ENCODE assay signal across 21 cellular contexts in genomic region chr10:59513558-59513957, GRCh38.
A peak's percentile ranks its signal among the peaks of the same experiment; 100 is the strongest.
DNase-seq lines count a peak whose midpoint lies in the region; ATAC-seq, FAIRE-seq and TF ChIP-seq lines count a peak whose summit lies in the region.
"Had no signal": no experiment of that assay in that cellular context is flagged by ENCODE, and none has a peak within 500 bp of the region (broad histone marks: within the 10 kb centered on the region; RNA-seq: fewer than 3 reads in every experiment).

No MANE protein-coding gene starts in this region.

- H3K9ac ChIP-seq in IMR-90 (ENCODE audit: low read depth, low read length) (no peak overlapping the region), astrocyte (ENCODE audit: low read length) (no peak overlapping the region)

- CTCF ChIA-PET in IMR-90 (lab: Yijun Ruan, JAX), result no interaction called here

- no peak overlapping the region for H3K18ac ChIP-seq in IMR-90 (ENCODE audit: low read depth, low read length)

- DNase-seq in IMR-90 (peak; percentile 29), astrocyte (ENCODE audit: low read depth) (peak; percentile 75), fibroblast of pulmonary artery (ENCODE audit: low read depth) (peak; percentile 36), stromal cell of bone marrow (ENCODE audit: low read depth) (peak; percentile 12), transverse colon (no peak), NCI-H2227 (lab: John Stamatoyannopoulos, UW; ENCODE audit: unreplicated experiment) (no peak), NCI-H446 treated with DMSO at 0.1 percent for 48 hours (lab: John Stamatoyannopoulos, UW) (no peak), NCI-H2171 treated with DMSO at 0.1 percent for 48 hours (lab: John Stamatoyannopoulos, UW) (no peak)
- DNase-seq: DMS 273 treated with DMSO at 0.1 percent for 48 hours, DND-41, NCI-H1105 treated with DMSO at 0.1 percent for 48 hours, NCI-H1694, NCI-H2107, NCI-H226, NCI-H526, SW 1271 had no signal

- BruUV-seq in IMR-90 (replicated peaks; lab: Mats Ljungman, UMichigan), result no TSS peak

- POLR2A ChIA-PET in IMR-90 (lab: Charles Lee; ENCODE audit: unreplicated experiment), result no interaction called here

- TF ChIP-seq EP300 in transverse colon (IDR thresholded peaks at IDR 0.05; ENCODE audit: low read depth), result no peak

- no peaks in the 10 kb centered on the region for H3K9me3 Mint-ChIP-seq in astrocyte (ENCODE audit: unreplicated experiment)

- no peak overlapping the region for H2BK5ac ChIP-seq in IMR-90 (ENCODE audit: low read depth, low read length, poor library complexity, severe bottlenecking)

- no peak overlapping the region for H3K56ac ChIP-seq in IMR-90 (ENCODE audit: extremely low read depth, insufficient read depth, low read length)

- H3K9me1 ChIP-seq in IMR-90 (ENCODE audit: insufficient read depth, low read length), result no peaks in the 10 kb centered on the region

- no peak overlapping the region for H4K5ac ChIP-seq in IMR-90 (ENCODE audit: low read depth, low read length)

- H3K27me3 Mint-ChIP-seq in astrocyte (ENCODE audit: low read depth, unreplicated experiment), result no peaks in the 10 kb centered on the region

- no peak overlapping the region for H2BK120ac ChIP-seq in IMR-90 (ENCODE audit: low read depth, low read length)

- H2BK20ac ChIP-seq in IMR-90 (ENCODE audit: low read depth, low read length), result no peak overlapping the region

- H3K9me3 ChIP-seq in IMR-90 (ENCODE audit: control insufficient read depth, insufficient read depth, low read length) (no peaks in the 10 kb centered on the region), astrocyte (ENCODE audit: insufficient read depth, low read depth, low read length) (no peaks in the 10 kb centered on the region), transverse colon (no peaks in the 10 kb centered on the region)
- H3K9me3 ChIP-seq: HAP-1, SJSA1 had no signal

- H3K79me1 ChIP-seq in IMR-90 (ENCODE audit: low read depth in 1 of 2, low read length in 2 of 2), result no peaks in the 10 kb centered on the region

- no peak overlapping the region for H2BK15ac ChIP-seq in IMR-90 (ENCODE audit: low read depth, low read length)

- H3K14ac ChIP-seq in IMR-90 (replicated peaks; ENCODE audit: low read depth, low read length), result no peak overlapping the region

- H2AK9ac ChIP-seq in IMR-90 (replicated peaks; ENCODE audit: low read depth, low read length, poor library complexity), result no peak overlapping the region

- in situ Hi-C loops in IMR-90 (cut with MboI; ENCODE audit: low sequenced_read_pairs), result no loop called here
- in situ Hi-C loops in transverse colon (cut with MboI; ENCODE audit: low pct_ligation_motif_present in 1 of 4, low pct_unique_long_range_greater_than_20kb in 1 of 4, low sequenced_read_pairs in 3 of 4), result no loop called here

- no peak for FAIRE-seq in astrocyte (lab: Jason Lieb, UNC)
- FAIRE-seq: G401.6, K562 had no signal

- no peaks in the 10 kb centered on the region for H3K36me3 Mint-ChIP-seq in astrocyte (ENCODE audit: low read depth, unreplicated experiment)

- TF ChIP-seq POLR2A in IMR-90 (IDR thresholded peaks at IDR 0.05; ENCODE audit: low read depth, low read length), result no peak
- no peak for TF ChIP-seq POLR2A in transverse colon (IDR thresholded peaks at IDR 0.05)

- peaks cover 2% of the 10 kb centered on the region for H3K4me1 Mint-ChIP-seq in astrocyte (ENCODE audit: low read depth, unreplicated experiment)

- H3K4me3 Mint-ChIP-seq in astrocyte (ENCODE audit: unreplicated experiment), result no peak overlapping the region

- intact Hi-C loops in IMR-90 (cut with micrococcal nuclease) (no loop called here), transverse colon (cut with DNase I; ENCODE audit: low total_unique reads) (no loop called here)

- no peaks in the 10 kb centered on the region for H3K79me2 ChIP-seq in astrocyte (ENCODE audit: insufficient read depth, low read length)

- H4K8ac ChIP-seq in IMR-90 (ENCODE audit: low read depth in 2 of 2, low read length in 2 of 2), result no peak overlapping the region

- peaks cover 2% of the 10 kb centered on the region; the same call in 1 of the 2 replicates for H3K27me3 ChIP-seq in IMR-90 (ENCODE audit: control insufficient read depth, insufficient read depth, low read length)
- peaks cover 6% of the 10 kb centered on the region for H3K27me3 ChIP-seq in astrocyte (ENCODE audit: insufficient read depth, low read length)
- H3K27me3 ChIP-seq in transverse colon, result no peaks in the 10 kb centered on the region

- H2AFZ ChIP-seq in IMR-90 (replicated peaks; ENCODE audit: low read length, poor library complexity) (no peak overlapping the region), astrocyte (ENCODE audit: low read depth, low read length) (no peak overlapping the region)

- H3K4me2 ChIP-seq in IMR-90 (ENCODE audit: low read depth, low read length) (no peak overlapping the region), astrocyte (ENCODE audit: low read length) (no peak overlapping the region)

- TF ChIP-seq RAD21 in IMR-90 (IDR thresholded peaks at IDR 0.05; ENCODE audit: low read length), result no peak

- H3K27ac ChIP-seq in IMR-90 (ENCODE audit: insufficient read depth, low read length) (no peak overlapping the region), astrocyte (ENCODE audit: low read depth, low read length) (no peak overlapping the region), transverse colon (no peak overlapping the region)
- H3K27ac ChIP-seq: SJSA1 had no signal

- H2AK5ac ChIP-seq in IMR-90 (ENCODE audit: low read depth, low read length), result no peak overlapping the region

- dilution Hi-C loops in IMR-90 (cut with HindIII; ENCODE audit: low sequenced_read_pairs, unreplicated experiment), result no loop called here

- H4K91ac ChIP-seq in IMR-90 (ENCODE audit: insufficient read depth, low read depth, low read length), result no peak overlapping the region

- H3K23ac ChIP-seq in IMR-90 (ENCODE audit: low read depth, low read length), result no peak overlapping the region

- no peaks in the 10 kb centered on the region for H3K36me3 ChIP-seq in IMR-90 (ENCODE audit: control insufficient read depth, insufficient read depth, low read length)
- H3K36me3 ChIP-seq in astrocyte (ENCODE audit: insufficient read depth, low read length), result no peaks in the 10 kb centered on the region
- no peaks in the 10 kb centered on the region for H3K36me3 ChIP-seq in transverse colon
- H3K36me3 ChIP-seq: HAP-1, SJSA1 had no signal

- no peaks in the 10 kb centered on the region for H3K4me1 ChIP-seq in IMR-90 (ENCODE audit: control insufficient read depth, insufficient read depth, low read length)
- H3K4me1 ChIP-seq in astrocyte (ENCODE audit: insufficient read depth, low read length), result no peaks in the 10 kb centered on the region
- peaks cover 0 to 6% (median 0%) of the 10 kb centered on the region in 4 donors for H3K4me1 ChIP-seq in transverse colon
- H3K4me1 ChIP-seq: SJSA1 had no signal

- no peak overlapping the region for H3K4ac ChIP-seq in IMR-90 (ENCODE audit: low read depth, low read length)

- no CpG with 5 or more reads among the region's 3 CpGs for WGBS in IMR-90 (ENCODE audit: extremely low coverage in 2 of 2, insufficient read length in 1 of 2), 2 experiments
- 59 to 66% methylated on average over 3 of the region's 3 CpGs for WGBS in transverse colon (ENCODE audit: low coverage in 1 of 2), 2 donors

- H4K20me1 ChIP-seq in IMR-90 (ENCODE audit: insufficient read depth, low read length), result no peaks in the 10 kb centered on the region
- H4K20me1 ChIP-seq in astrocyte (ENCODE audit: insufficient read depth, low read length), result no peaks in the 10 kb centered on the region

- no peak for ATAC-seq in IMR-90 (ENCODE audit: low read depth)
- ATAC-seq: K562, Panc1 had no signal

- no peak overlapping the region for H3K27ac Mint-ChIP-seq in astrocyte (ENCODE audit: unreplicated experiment)

- TF ChIP-seq CTCF in IMR-90 (conservative IDR thresholded peaks at IDR 0.05; ENCODE audit: low read depth, low read length), result no peak
- TF ChIP-seq CTCF in astrocyte (IDR thresholded peaks at IDR 0.05; ENCODE audit: insufficient read depth, low read depth, low read length), result no peak
- TF ChIP-seq CTCF in fibroblast of pulmonary artery (IDR thresholded peaks at IDR 0.05; ENCODE audit: low read length, missing control alignments), result no peak
- TF ChIP-seq CTCF in transverse colon (IDR thresholded peaks at IDR 0.05), result no peak

- H3K4me3 ChIP-seq in IMR-90 (ENCODE audit: insufficient read depth, low read depth, low read length), result no peak overlapping the region
- H3K4me3 ChIP-seq in astrocyte (ENCODE audit: insufficient read depth, low read depth, low read length), result no peak overlapping the region
- H3K4me3 ChIP-seq in fibroblast of pulmonary artery (replicated peaks; ENCODE audit: low read depth, low read length), result no peak overlapping the region
- no peak overlapping the region for H3K4me3 ChIP-seq in transverse colon
- H3K4me3 ChIP-seq: HAP-1, K562, SJSA1 had no signal

TF ChIP-seq in IMR-90, 13 proteins besides CTCF, POLR2A, EP300 and RAD21:
- TF ChIP-seq MAFK (IDR thresholded peaks at IDR 0.05; ENCODE audit: low read depth, low read length) (no peak), SMC3 (IDR thresholded peaks at IDR 0.05; ENCODE audit: low read depth, low read length) (no peak), FOS (IDR thresholded peaks at IDR 0.05; ENCODE audit: low read depth, low read length) (no peak), ELK1 (IDR thresholded peaks at IDR 0.05; ENCODE audit: borderline replicate concordance, low read depth, low read length) (no peak), BHLHE40 (IDR thresholded peaks at IDR 0.05; ENCODE audit: low read depth, low read length) (no peak), USF2 (IDR thresholded peaks at IDR 0.05; ENCODE audit: low read depth, low read length) (no peak), RFX5 (IDR thresholded peaks at IDR 0.05; ENCODE audit: low read depth, low read length) (no peak), CEBPB (IDR thresholded peaks at IDR 0.05; ENCODE audit: low read depth, low read length) (no peak), RCOR1 (IDR thresholded peaks at IDR 0.05; ENCODE audit: insufficient replicate concordance, low read length) (no peak)

Comparison
In these comparisons a context has a peak if more than half of its experiments do, and no peak if none do; other contexts are left out.
1. DNase-seq: peak in IMR-90 (single experiment), astrocyte (single experiment), fibroblast of pulmonary artery (single experiment) and stromal cell of bone marrow (single experiment); none in transverse colon (single experiment), NCI-H2227 (single experiment), NCI-H446 treated with DMSO at 0.1 percent for 48 hours (single experiment) and NCI-H2171 treated with DMSO at 0.1 percent for 48 hours (single experiment).